ENCODE assay signal across 28 cellular contexts in the genomic region with DNA sequence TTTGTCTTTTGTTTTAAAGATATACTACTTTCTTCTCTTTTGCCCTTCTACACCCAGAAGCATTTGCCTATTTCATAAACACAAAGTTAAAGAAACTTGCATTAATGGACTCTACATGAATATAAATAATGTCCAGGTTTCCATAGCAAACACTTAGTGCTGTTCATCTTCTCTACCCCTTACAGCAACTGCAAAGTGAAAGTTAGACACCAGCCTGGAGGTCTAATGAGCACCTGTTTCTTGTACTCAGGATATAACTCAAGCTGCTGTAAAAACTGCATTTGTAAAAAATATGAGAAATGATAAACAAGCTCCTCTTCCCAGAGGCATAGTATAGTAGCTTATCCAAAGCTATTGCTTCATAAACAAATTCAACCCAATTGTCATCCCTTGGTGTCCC.
"Had no signal": no experiment of that assay in that cellular context is flagged by ENCODE, and none has a peak within 500 bp of the region (broad histone marks: within the 10 kb centered on the region; RNA-seq: fewer than 3 reads in every experiment).

No MANE protein-coding gene starts in this region.

- H3K27me3 ChIP-seq: stomach, suprapubic skin, thyroid gland, tibial artery, tibial nerve, transverse colon, upper lobe of left lung, upper lobe of right lung, uterus, vagina had no signal

- H3K36me3 Mint-ChIP-seq: stimulated activated effector memory CD8-positive, alpha-beta T cell treated with anti-CD3 and anti-CD28 coated beads, Interleukin-12 subunit alpha, Interleukin-12 subunit beta, amount 100 ng/mL, for 72 hours; stimulated activated memory B cell treated with anti-CD40 and anti-IgM and Interleukin-4, amounts not matched to agents 10 μg/mL and 1 μg/mL and 100 μg/mL, for 72 hours; stimulated activated naive B cell treated with anti-CD40 and anti-IgM and Interleukin-4, amounts not matched to agents 10 μg/mL and 1 μg/mL and 100 μg/mL, for 72 hours; type B pancreatic cell had no signal

- H3K27ac ChIP-seq: stomach, suprapubic skin, thoracic aorta, thyroid gland, tibial artery, tibial nerve, transverse colon, upper lobe of left lung, upper lobe of right lung, uterus, vagina had no signal

- H3K27ac Mint-ChIP-seq: stimulated activated effector memory CD8-positive, alpha-beta T cell treated with anti-CD3 and anti-CD28 coated beads, Interleukin-12 subunit alpha, Interleukin-12 subunit beta, amount 100 ng/mL, for 72 hours; stimulated activated memory B cell treated with anti-CD40 and anti-IgM and Interleukin-4, amounts not matched to agents 10 μg/mL and 1 μg/mL and 100 μg/mL, for 72 hours; stimulated activated naive B cell treated with anti-CD40 and anti-IgM and Interleukin-4, amounts not matched to agents 10 μg/mL and 1 μg/mL and 100 μg/mL, for 72 hours; stimulated activated naive CD8-positive, alpha-beta T cell treated with anti-CD3 and anti-CD28 coated beads, Interleukin-15, amount 100 ng/mL, for 72 hours; stimulated activated naive CD8-positive, alpha-beta T cell treated with anti-CD3 and anti-CD28 coated beads, Interleukin-15, Interleukin-2, amounts not matched to agents 100 ng/mL and 50 ng/mL, for 24 hours; type B pancreatic cell had no signal

- H3K9me3 ChIP-seq: stomach, suprapubic skin, thoracic aorta, thyroid gland, tibial artery, tibial nerve, transverse colon, upper lobe of left lung, upper lobe of right lung, uterus, vagina had no signal

- H3K27me3 Mint-ChIP-seq: stimulated activated memory B cell treated with anti-CD40 and anti-IgM and Interleukin-4, amounts not matched to agents 10 μg/mL and 1 μg/mL and 100 μg/mL, for 72 hours; stimulated activated naive B cell treated with anti-CD40 and anti-IgM and Interleukin-4, amounts not matched to agents 10 μg/mL and 1 μg/mL and 100 μg/mL, for 72 hours; stimulated activated naive CD8-positive, alpha-beta T cell treated with anti-CD3 and anti-CD28 coated beads, Interleukin-15, amount 100 ng/mL, for 72 hours; type B pancreatic cell had no signal

- H3K9me3 Mint-ChIP-seq: stimulated activated effector memory CD8-positive, alpha-beta T cell treated with anti-CD3 and anti-CD28 coated beads, Interleukin-12 subunit alpha, Interleukin-12 subunit beta, amount 100 ng/mL, for 72 hours; type B pancreatic cell had no signal

- H3K4me3 Mint-ChIP-seq: stimulated activated effector memory CD8-positive, alpha-beta T cell treated with anti-CD3 and anti-CD28 coated beads, Interleukin-12 subunit alpha, Interleukin-12 subunit beta, amount 100 ng/mL, for 72 hours; stimulated activated memory B cell treated with anti-CD40 and anti-IgM and Interleukin-4, amounts not matched to agents 10 μg/mL and 1 μg/mL and 100 μg/mL, for 72 hours; stimulated activated naive B cell treated with anti-CD40 and anti-IgM and Interleukin-4, amounts not matched to agents 10 μg/mL and 1 μg/mL and 100 μg/mL, for 72 hours; stimulated activated naive CD8-positive, alpha-beta T cell treated with anti-CD3 and anti-CD28 coated beads, Interleukin-15, amount 100 ng/mL, for 72 hours; stimulated activated naive CD8-positive, alpha-beta T cell treated with anti-CD3 and anti-CD28 coated beads, Interleukin-15, Interleukin-2, amounts not matched to agents 100 ng/mL and 50 ng/mL, for 24 hours; type B pancreatic cell had no signal

- H3K36me3 ChIP-seq: stomach, suprapubic skin, thoracic aorta, thyroid gland, tibial artery, tibial nerve, transverse colon, upper lobe of left lung, upper lobe of right lung, uterus, vagina had no signal

- FAIRE-seq: urothelium cell line had no signal

- H3K4me1 ChIP-seq: stomach, suprapubic skin, thyroid gland, tibial artery, tibial nerve, transverse colon, upper lobe of left lung, upper lobe of right lung, uterus, vagina had no signal

- ATAC-seq: stimulated activated effector memory CD8-positive, alpha-beta T cell treated with anti-CD3 and anti-CD28 coated beads, Interleukin-12 subunit alpha, Interleukin-12 subunit beta, amount 100 ng/mL, for 72 hours; stimulated activated memory B cell treated with anti-CD40 and anti-IgM and Interleukin-4, amounts not matched to agents 10 μg/mL and 1 μg/mL and 100 μg/mL, for 72 hours; stimulated activated naive B cell treated with anti-CD40 and anti-IgM and Interleukin-4, amounts not matched to agents 10 μg/mL and 1 μg/mL and 100 μg/mL, for 72 hours; stimulated activated naive CD8-positive, alpha-beta T cell treated with anti-CD3 and anti-CD28 coated beads, Interleukin-15, amount 100 ng/mL, for 72 hours; stimulated activated naive CD8-positive, alpha-beta T cell treated with anti-CD3 and anti-CD28 coated beads, Interleukin-15, Interleukin-2, amounts not matched to agents 100 U/mL and 50 U/mL, for 24 hours; upper lobe of right lung had no signal

- H3K4me3 ChIP-seq: stomach, suprapubic skin, thoracic aorta, thyroid gland, tibial artery, tibial nerve, transverse colon, upper lobe of left lung, upper lobe of right lung, uterus, vagina had no signal

- H3K4me1 Mint-ChIP-seq: stimulated activated effector memory CD8-positive, alpha-beta T cell treated with anti-CD3 and anti-CD28 coated beads, Interleukin-12 subunit alpha, Interleukin-12 subunit beta, amount 100 ng/mL, for 72 hours; stimulated activated memory B cell treated with anti-CD40 and anti-IgM and Interleukin-4, amounts not matched to agents 10 μg/mL and 1 μg/mL and 100 μg/mL, for 72 hours; stimulated activated naive B cell treated with anti-CD40 and anti-IgM and Interleukin-4, amounts not matched to agents 10 μg/mL and 1 μg/mL and 100 μg/mL, for 72 hours; stimulated activated naive CD8-positive, alpha-beta T cell treated with anti-CD3 and anti-CD28 coated beads, Interleukin-15, amount 100 ng/mL, for 72 hours had no signal

- DNase-seq: stimulated activated CD4-positive, alpha-beta T cell treated with anti-CD3 and anti-CD28 coated beads, Interleukin-2, amount 100 ng/mL, for 48 hours; stimulated activated CD4-positive, alpha-beta T cell treated with anti-CD3 and anti-CD28 coated beads, Interleukin-4, amount 100 ng/mL, for 1 hour; stimulated activated CD4-positive, alpha-beta T cell treated with anti-CD3 and anti-CD28 coated beads, Interleukin-4, amount 100 ng/mL, for 24 hours; stimulated activated CD4-positive, alpha-beta T cell treated with anti-CD3 and anti-CD28 coated beads, Interleukin-4, amount 100 ng/mL, for 4 hours; stimulated activated CD8-positive, alpha-beta memory T cell treated with anti-CD3 and anti-CD28 coated beads, Interleukin-4, amount 100 ng/mL, for 48 hours; stimulated activated naive B cell treated with anti-CD40 and anti-IgM and Interleukin-4, amounts not matched to agents 10 μg/mL and 1 μg/mL and 100 μg/mL, for 72 hours; stimulated activated naive CD4-positive, alpha-beta T cell; stimulated activated naive CD4-positive, alpha-beta T cell treated with Interleukin-2 at 50 U/mL for 16 hours; stimulated activated naive CD8-positive, alpha-beta T cell treated with anti-CD3 and anti-CD28 coated beads, Interleukin-15, amount 100 ng/mL, for 72 hours; stimulated activated naive CD8-positive, alpha-beta T cell treated with anti-CD3 and anti-CD28 coated beads, Interleukin-15, Interleukin-2, amounts not matched to agents 100 U/mL and 50 U/mL, for 24 hours; stomach; substantia nigra; thyroid gland; tibial artery; transverse colon; trophoblast cell; upper lobe of left lung; upper lobe of right lung; uterus had no signal
